ENCODE assay signal across 8 cellular contexts in genomic region chr13:112885782-112886268, GRCh38.
A peak's percentile ranks its signal among the peaks of the same experiment; 100 is the strongest.
DNase-seq lines count a peak whose midpoint lies in the region; ATAC-seq lines count a peak whose summit lies in the region.

No MANE protein-coding gene starts in this region.

- no peak overlapping the region for H3K56ac ChIP-seq in mesendoderm (ENCODE audit: low read length)

- no peak overlapping the region for H2BK120ac ChIP-seq in mesendoderm (ENCODE audit: low read depth, low read length)

- peak overlapping the region; percentile 43 for H3K9ac ChIP-seq in mesendoderm (ENCODE audit: low read length)

- H3K9me3 Mint-ChIP-seq in stimulated activated naive CD8-positive, alpha-beta T cell treated with anti-CD3 and anti-CD28 coated beads, Interleukin-15, amount 100 ng/mL, for 72 hours, result no peaks in the 10 kb centered on the region

- no peak overlapping the region for H3K4me3 ChIP-seq in mesendoderm (ENCODE audit: low read length)

- H3K23ac ChIP-seq in mesendoderm (ENCODE audit: low read length), result no peak overlapping the region

- peak; percentile 90 for DNase-seq in EH (ENCODE audit: low read depth)
- DNase-seq in NCI-H510A treated with DMSO at 0.1 percent for 48 hours (lab: John Stamatoyannopoulos, UW), result peak; percentile 89
- peak; percentile 94 for DNase-seq in ecto neural progenitor cell (ENCODE audit: low spot score)
- peak; percentile 93 for DNase-seq in mesendoderm
- no peak for DNase-seq in superior temporal gyrus (ENCODE audit: extremely low spot score)
- no peak for DNase-seq in stimulated activated naive CD8-positive, alpha-beta T cell treated with anti-CD3 and anti-CD28 coated beads, Interleukin-15, amount 100 ng/mL, for 72 hours
- no peak for DNase-seq in anterior cingulate cortex (lab: John Stamatoyannopoulos, UW)

- no peaks in the 10 kb centered on the region for H3K79me2 ChIP-seq in mesendoderm (ENCODE audit: control insufficient read depth, insufficient read depth, low read length)

- H3K18ac ChIP-seq in mesendoderm (ENCODE audit: low read length), result no peak overlapping the region

- no peak overlapping the region for H3K4me2 ChIP-seq in mesendoderm (ENCODE audit: low read length)

- no peaks in the 10 kb centered on the region for H3K4me1 Mint-ChIP-seq in stimulated activated naive CD8-positive, alpha-beta T cell treated with anti-CD3 and anti-CD28 coated beads, Interleukin-15, amount 100 ng/mL, for 72 hours

- H3K4me1 ChIP-seq in mesendoderm (ENCODE audit: control insufficient read depth, low read depth, low read length), result no peaks in the 10 kb centered on the region

- no peaks in the 10 kb centered on the region for H3K79me1 ChIP-seq in mesendoderm (ENCODE audit: low read length)

- no peak for ATAC-seq in stimulated activated naive CD8-positive, alpha-beta T cell treated with anti-CD3 and anti-CD28 coated beads, Interleukin-15, amount 100 ng/mL, for 72 hours
- no peak for ATAC-seq in HG03378 (IDR thresholded peaks at IDR 0.05; ENCODE audit: unreplicated experiment)

- no peak overlapping the region for H4K5ac ChIP-seq in mesendoderm (ENCODE audit: low read length)

- H3K4ac ChIP-seq in mesendoderm (ENCODE audit: low read depth, low read length), result no peak overlapping the region

- no peak overlapping the region for H2AK5ac ChIP-seq in mesendoderm (ENCODE audit: low read length)

- peaks cover 3% of the 10 kb centered on the region for H3K36me3 ChIP-seq in mesendoderm (ENCODE audit: control insufficient read depth, insufficient read depth, low read length)

- no peak overlapping the region for H2BK15ac ChIP-seq in mesendoderm (replicated peaks; ENCODE audit: low read depth)

- H2BK5ac ChIP-seq in mesendoderm (ENCODE audit: low read length), result no peak overlapping the region

- H3K27ac ChIP-seq in mesendoderm (ENCODE audit: low read depth, low read length), result no peak overlapping the region

- no peaks in the 10 kb centered on the region for H3K27me3 Mint-ChIP-seq in stimulated activated naive CD8-positive, alpha-beta T cell treated with anti-CD3 and anti-CD28 coated beads, Interleukin-15, amount 100 ng/mL, for 72 hours

- no peak overlapping the region for H4K8ac ChIP-seq in mesendoderm (ENCODE audit: low read depth, low read length)

- no peak overlapping the region for H3K27ac Mint-ChIP-seq in stimulated activated naive CD8-positive, alpha-beta T cell treated with anti-CD3 and anti-CD28 coated beads, Interleukin-15, amount 100 ng/mL, for 72 hours

- WGBS in mesendoderm (ENCODE audit: extremely low coverage, insufficient coverage, low lambda C conversion rate), result no CpG with 5 or more reads among the region's 25 CpGs

- H3K27me3 ChIP-seq in mesendoderm (ENCODE audit: insufficient read depth, low read length, poor library complexity), result no peaks in the 10 kb centered on the region

- no peak overlapping the region for H3K4me3 Mint-ChIP-seq in stimulated activated naive CD8-positive, alpha-beta T cell treated with anti-CD3 and anti-CD28 coated beads, Interleukin-15, amount 100 ng/mL, for 72 hours

Comparison
In these comparisons a context has a peak if more than half of its experiments do, and no peak if none do; other contexts are left out.
1. DNase-seq: peak in EH (single experiment), NCI-H510A treated with DMSO at 0.1 percent for 48 hours (single experiment), ecto neural progenitor cell (single experiment) and mesendoderm (single experiment); none in superior temporal gyrus (single experiment), stimulated activated naive CD8-positive, alpha-beta T cell treated with anti-CD3 and anti-CD28 coated beads, Interleukin-15, amount 100 ng/mL, for 72 hours (0 of 2) and anterior cingulate cortex (0 of 58).